Comparison of ENCODE assay signal across 24 cellular contexts in genomic region chr13:76825415-76825814, GRCh38.
"Had no signal": no experiment of that assay in that cellular context is flagged by ENCODE, and none has a peak within 500 bp of the region (broad histone marks: within the 10 kb centered on the region; RNA-seq: fewer than 3 reads in every experiment).

No MANE protein-coding gene starts in this region.

- H3K4me3 ChIP-seq: gastroesophageal sphincter, heart right ventricle, left lung, skin epidermis, tibial nerve had no signal

- H3K9me3 ChIP-seq: gastroesophageal sphincter, heart right ventricle, left lung, tibial nerve had no signal

- FAIRE-seq: TTC549, urothelium cell line had no signal

- H3K36me3 ChIP-seq: gastroesophageal sphincter, heart right ventricle, left lung, tibial nerve had no signal

- H3K27me3 ChIP-seq: gastroesophageal sphincter, heart right ventricle, left lung, tibial nerve had no signal

- H3K27ac Mint-ChIP-seq: activated B cell treated with CpG ODN at 0.5 μM for 24 hours; activated CD4-positive, alpha-beta memory T cell treated with anti-CD3 and anti-CD28 coated beads, Interleukin-2, amount 10 ng/mL, durations not matched to agents 7 days and 5 days; activated CD8-positive, alpha-beta memory T cell treated with anti-CD3 and anti-CD28 coated beads, Interleukin-2, amount 10 ng/mL, durations not matched to agents 7 days and 5 days; activated naive CD8-positive, alpha-beta T cell treated with anti-CD3 and anti-CD28 coated beads, Interleukin-2, amount 10 ng/mL, durations not matched to agents 7 days and 5 days; activated T-helper 2 cell treated with anti-CD3 and anti-CD28 coated beads, Interferon-gamma antibody, Interleukin-2, Interleukin-4, amounts not matched to agents 10 μg/mL and 5 μg/mL and 100 μg/mL, durations not matched to agents 14 hours and 24 hours and 36 hours; progenitor cell of endocrine pancreas; stimulated activated naive CD8-positive, alpha-beta T cell treated with anti-CD3 and anti-CD28 coated beads, Interleukin-15, Interleukin-2, amounts not matched to agents 100 ng/mL and 50 ng/mL, for 24 hours; T-helper 2 cell treated with Interferon-gamma antibody and Interleukin-4, amounts not matched to agents 5 μg/mL and 100 μg/mL, for 36 hours had no signal

- H3K36me3 Mint-ChIP-seq: activated CD8-positive, alpha-beta memory T cell treated with anti-CD3 and anti-CD28 coated beads, Interleukin-2, amount 10 ng/mL, durations not matched to agents 7 days and 5 days; activated naive CD8-positive, alpha-beta T cell treated with anti-CD3 and anti-CD28 coated beads, Interleukin-2, amount 10 ng/mL, durations not matched to agents 7 days and 5 days had no signal

- H3K9me3 Mint-ChIP-seq: activated B cell treated with CpG ODN at 0.5 μM for 24 hours; activated CD4-positive, alpha-beta memory T cell treated with anti-CD3 and anti-CD28 coated beads, Interleukin-2, amount 10 ng/mL, durations not matched to agents 7 days and 5 days; activated naive CD8-positive, alpha-beta T cell treated with anti-CD3 and anti-CD28 coated beads, Interleukin-2, amount 10 ng/mL, durations not matched to agents 7 days and 5 days; activated T-helper 2 cell treated with anti-CD3 and anti-CD28 coated beads, Interferon-gamma antibody, Interleukin-2, Interleukin-4, amounts not matched to agents 10 μg/mL and 5 μg/mL and 100 μg/mL, durations not matched to agents 14 hours and 24 hours and 36 hours; stimulated activated naive CD8-positive, alpha-beta T cell treated with anti-CD3 and anti-CD28 coated beads, Interleukin-15, Interleukin-2, amounts not matched to agents 100 ng/mL and 50 ng/mL, for 24 hours; T-helper 2 cell treated with Interferon-gamma antibody and Interleukin-4, amounts not matched to agents 5 μg/mL and 100 μg/mL, for 36 hours had no signal

- H3K4me1 Mint-ChIP-seq: activated B cell treated with CpG ODN at 0.5 μM for 24 hours had no signal

- ATAC-seq: activated CD8-positive, alpha-beta memory T cell treated with anti-CD3 and anti-CD28 coated beads, Interleukin-2, amount 10 ng/mL, durations not matched to agents 7 days and 5 days; gastroesophageal sphincter; heart right ventricle; left lung had no signal

- DNase-seq: activated B cell treated with CpG ODN at 0.5 μM for 24 hours; activated CD4-positive, alpha-beta memory T cell treated with anti-CD3 and anti-CD28 coated beads, Interleukin-2, amount 10 ng/mL, durations not matched to agents 7 days and 5 days; activated CD4-positive, alpha-beta T cell treated with anti-CD3 and anti-CD28 coated beads for 48 hours; activated CD8-positive, alpha-beta memory T cell treated with anti-CD3 and anti-CD28 coated beads, Interleukin-2, amount 10 ng/mL, durations not matched to agents 7 days and 5 days; activated naive CD4-positive, alpha-beta T cell treated with Interleukin-2 at 50 U/mL for 16 hours; activated naive CD8-positive, alpha-beta T cell treated with anti-CD3 and anti-CD28 coated beads, Interleukin-2, amount 10 ng/mL, durations not matched to agents 7 days and 5 days; activated T-cell treated with anti-CD3 and anti-CD28 coated beads, Interleukin-2, amount 50 U/mL, for 1 hour; aorta; dermis blood vessel endothelial cell; heart right ventricle; left lung; midbrain; stimulated activated CD4-positive, alpha-beta T cell treated with anti-CD3 and anti-CD28 coated beads, Interleukin-15, amount 100 ng/mL, for 24 hours; stimulated activated CD4-positive, alpha-beta T cell treated with anti-CD3 and anti-CD28 coated beads, Interleukin-2, amount 100 ng/mL, for 48 hours had no signal

- H3K4me1 ChIP-seq: left lung had no signal

- H3K27me3 Mint-ChIP-seq: activated naive CD8-positive, alpha-beta T cell treated with anti-CD3 and anti-CD28 coated beads, Interleukin-2, amount 10 ng/mL, durations not matched to agents 7 days and 5 days; stimulated activated naive CD8-positive, alpha-beta T cell treated with anti-CD3 and anti-CD28 coated beads, Interleukin-15, Interleukin-2, amounts not matched to agents 100 ng/mL and 50 ng/mL, for 24 hours had no signal

- H3K27ac ChIP-seq: gastroesophageal sphincter, heart right ventricle, left lung had no signal

- H3K4me3 Mint-ChIP-seq: activated B cell treated with CpG ODN at 0.5 μM for 24 hours; activated CD4-positive, alpha-beta memory T cell treated with anti-CD3 and anti-CD28 coated beads, Interleukin-2, amount 10 ng/mL, durations not matched to agents 7 days and 5 days; activated CD8-positive, alpha-beta memory T cell treated with anti-CD3 and anti-CD28 coated beads, Interleukin-2, amount 10 ng/mL, durations not matched to agents 7 days and 5 days; activated naive CD8-positive, alpha-beta T cell treated with anti-CD3 and anti-CD28 coated beads, Interleukin-2, amount 10 ng/mL, durations not matched to agents 7 days and 5 days; neural crest cell; stimulated activated naive CD8-positive, alpha-beta T cell treated with anti-CD3 and anti-CD28 coated beads, Interleukin-15, Interleukin-2, amounts not matched to agents 100 ng/mL and 50 ng/mL, for 24 hours; T-helper 2 cell treated with Interferon-gamma antibody and Interleukin-4, amounts not matched to agents 5 μg/mL and 100 μg/mL, for 36 hours had no signal
